In genomic region chr10:5524721-5525531, GRCh38 we compare ENCODE assay signal across 21 cellular contexts. TPM values are rescaled to one million over a fixed set of nuclear protein-coding genes. Genes with fewer than 3 reads are reported as not detected.
A peak's percentile ranks its signal among the peaks of the same experiment; 100 is the strongest.
DNase-seq lines count a peak whose midpoint lies in the region; ATAC-seq and TF ChIP-seq lines count a peak whose summit lies in the region.
"Had no signal": no experiment of that assay in that cellular context is flagged by ENCODE, and none has a peak within 500 bp of the region (broad histone marks: within the 10 kb centered on the region; RNA-seq: fewer than 3 reads in every experiment).

TSS of gene CALML3 (plus strand) at chr10:5524961. CDS start at chr10:5525086, 125 bp downstream.

- WGBS in esophagus squamous epithelium, 2 donors = 41 to 70% methylated on average over 28 to 31 of the region's 60 CpGs

- ATAC-seq in GM23338 (no peak), sciatic nerve (no peak)
- ATAC-seq: gastrocnemius medialis had no signal

- no peaks in the 10 kb centered on the region for H3K9me2 ChIP-seq in GM23338 (ENCODE audit: insufficient read depth)

- peaks cover 20% of the 10 kb centered on the region for H3K27me3 Mint-ChIP-seq in GM23338 (ENCODE audit: insufficient read depth, low read depth, poor library complexity)

- H3K79me2 ChIP-seq in GM23338 (replicated peaks; ENCODE audit: insufficient read depth) = no peaks in the 10 kb centered on the region

- H3K4me1 ChIP-seq in GM23338 (ENCODE audit: insufficient read depth) (peaks cover 5% of the 10 kb centered on the region; the same call in 1 of the 2 replicates), esophagus squamous epithelium (peaks cover 5 to 57% (median 15%) of the 10 kb centered on the region in 3 donors)

- no peaks in the 10 kb centered on the region for H3K9me3 ChIP-seq in esophagus squamous epithelium
- H3K9me3 ChIP-seq: gastrocnemius medialis had no signal

- no peak within 1 kb of the TSS for H3K4me3 Mint-ChIP-seq in GM23338
- H3K4me3 Mint-ChIP-seq: CD4-positive, CD25-positive, alpha-beta regulatory T cell had no signal

- DNase-seq in GM23338 (ENCODE audit: low spot score) = no peak
- peak; percentile 98 for DNase-seq in RPMI8226
- no peak for DNase-seq in esophagus squamous epithelium (lab: John Stamatoyannopoulos, UW)
- peak; percentile 57 for DNase-seq in sciatic nerve (ENCODE audit: low spot score)
- no peak for DNase-seq in NCI-H146 (lab: John Stamatoyannopoulos, UW)
- DNase-seq in hippocampal formation (lab: John Stamatoyannopoulos, UW) = no peak
- DNase-seq in GDM1 (lab: John Stamatoyannopoulos, UW) = no peak
- DNase-seq: activated CD4-positive, alpha-beta T cell treated with anti-CD3 and anti-CD28 coated beads, Interleukin-2, amount 50 U/mL, for 4 hours; activated gamma-delta T cell; CD4-positive, CD25-positive, alpha-beta regulatory T cell; effector memory CD4-positive, alpha-beta T cell; gastrocnemius medialis; GOT3; Karpas-422; NCI-H2029; NCI-H774; Right ventricle myocardium superior; stimulated activated CD4-positive, alpha-beta T cell treated with anti-CD3 and anti-CD28 coated beads, Interleukin-2, amount 100 ng/mL, for 48 hours; T1000 had no signal

- intact Hi-C loops in esophagus squamous epithelium (cut with DNase I) (no loop called here), sciatic nerve (cut with DNase I) (no loop called here)

- H3K9me3 Mint-ChIP-seq in GM23338 = peaks cover 7% of the 10 kb centered on the region; the same call in 1 of the 3 replicates
- H3K9me3 Mint-ChIP-seq: CD4-positive, CD25-positive, alpha-beta regulatory T cell had no signal

- H4K20me1 ChIP-seq in GM23338 (replicated peaks; ENCODE audit: insufficient read depth) = no peaks in the 10 kb centered on the region

- H3K4me3 ChIP-seq in GM23338 = no peak within 1 kb of the TSS
- H3K4me3 ChIP-seq in esophagus squamous epithelium = peak within 1 kb of the TSS; percentile 57 to 70 (median 58)
- H3K4me3 ChIP-seq: gastrocnemius medialis had no signal

- peaks cover 4% of the 10 kb centered on the region; the same call in 1 of the 3 replicates for H3K36me3 Mint-ChIP-seq in GM23338 (ENCODE audit: low read depth)
- H3K36me3 Mint-ChIP-seq: CD4-positive, CD25-positive, alpha-beta regulatory T cell had no signal

- no peaks in the 10 kb centered on the region for H3K36me3 ChIP-seq in GM23338 (ENCODE audit: insufficient read depth)
- no peaks in the 10 kb centered on the region for H3K36me3 ChIP-seq in esophagus squamous epithelium
- H3K36me3 ChIP-seq: gastrocnemius medialis had no signal

- peak in 2 of 4 donors; percentile 20 to 48 for TF ChIP-seq POLR2A in esophagus squamous epithelium (IDR thresholded peaks at IDR 0.05)

- H3K4me1 Mint-ChIP-seq in GM23338 = peaks cover 13% of the 10 kb centered on the region
- H3K4me1 Mint-ChIP-seq: CD4-positive, CD25-positive, alpha-beta regulatory T cell had no signal

- H2AFZ ChIP-seq in GM23338 = peak within 1 kb of the TSS; percentile 72; the same call in 1 of the 2 replicates

- H3K4me2 ChIP-seq in GM23338 = no peak within 1 kb of the TSS

- H3F3A ChIP-seq in GM23338 (replicated peaks; ENCODE audit: low read depth) = no peaks in the 10 kb centered on the region

- no peak within 1 kb of the TSS for H3K27ac Mint-ChIP-seq in GM23338
- H3K27ac Mint-ChIP-seq: CD4-positive, CD25-positive, alpha-beta regulatory T cell had no signal

- H3K27ac ChIP-seq in GM23338 (ENCODE audit: low read depth) (no peak within 1 kb of the TSS), esophagus squamous epithelium (peak within 1 kb of the TSS; percentile 88 to 93 (median 92))
- H3K27ac ChIP-seq: gastrocnemius medialis, HL-60 had no signal

- H3K27me3 ChIP-seq in GM23338 (ENCODE audit: insufficient read depth) (no peaks in the 10 kb centered on the region), esophagus squamous epithelium (no peaks in the 10 kb centered on the region)
- H3K27me3 ChIP-seq: gastrocnemius medialis had no signal

- TF ChIP-seq CTCF in GM23338 (conservative IDR thresholded peaks at IDR 0.05; ENCODE audit: low read depth in 2 of 2) (no peak), esophagus squamous epithelium (IDR thresholded peaks at IDR 0.05) (no peak)

TF ChIP-seq in GM23338, 12 proteins besides CTCF, POLR2A, EP300 and RAD21:
- TF ChIP-seq EZH2phosphoT487 (IDR thresholded peaks at IDR 0.05; ENCODE audit: unreplicated experiment) = no peak
- TF ChIP-seq ZNF462 (CRISPR knock-in tag; IDR thresholded peaks at IDR 0.05) = no peak
- TF ChIP-seq POLR2AphosphoS5 (IDR thresholded peaks at IDR 0.05; ENCODE audit: low read depth) = no peak
- no peak for TF ChIP-seq STAT1 (IDR thresholded peaks at IDR 0.05; ENCODE audit: unreplicated experiment)
- no peak for TF ChIP-seq NANOG (IDR thresholded peaks at IDR 0.05; ENCODE audit: borderline replicate concordance)
- no peak for TF ChIP-seq ZNF114 (CRISPR knock-in tag; IDR thresholded peaks at IDR 0.05)
TF ChIP-seq in GM23338: peak in this region for 0.

RNA-seq across cellular contexts. Expression of gene CALML3, which starts in this region (rescaled TPM):
- not detected in 2 replicates for total RNA-seq in GM23338 (2014; rRNA removed; shearing (Covaris generic))
- polyA plus RNA-seq in GM23338 (2016; fragmentation: Nextera tagmentation; extraction: Ambion mirVana) = not detected in 2 replicates
- 100 to 1,000 TPM; 196 to 799 (median 315) TPM for total RNA-seq in esophagus squamous epithelium
- not detected for total RNA-seq in sciatic nerve
- total RNA-seq: CD4-positive, CD25-positive, alpha-beta regulatory T cell; gastrocnemius medialis; renal cortical epithelial cell; Right ventricle myocardium superior had no signal
- polyA plus RNA-seq: CD4-positive, CD25-positive, alpha-beta regulatory T cell had no signal

Comparison
In these comparisons a context has a peak if more than half of its experiments do, and no peak if none do; other contexts are left out.
1. RNA of gene CALML3 (total RNA-seq): 196 to 799 TPM in esophagus squamous epithelium; not detected in GM23338 and not detected in sciatic nerve (single experiment); every median in the first group is over 100 times any median in the second.
2. Peak in DNase-seq in sciatic nerve; RNA of the gene not detected or under 1 TPM.